1 cellular context compared by ENCODE assay signal in genomic region chr3:49173116-49173791, GRCh38.
TF ChIP-seq lines count a peak whose summit lies in the region.

No MANE protein-coding gene starts in this region.

TF ChIP-seq in GM23338, 12 proteins besides CTCF, POLR2A, EP300 and RAD21 (continued from another document):
- TF ChIP-seq REST (IDR thresholded peaks at IDR 0.05; ENCODE audit: unreplicated experiment) (no peak), JUNB (IDR thresholded peaks at IDR 0.05; ENCODE audit: unreplicated experiment) (no peak)
